In genomic region chr12:15208871-15209656, GRCh38 we compare ENCODE assay signal across 15 cellular contexts. TPM values are rescaled to one million over a fixed set of nuclear protein-coding genes. Genes with fewer than 3 reads are reported as not detected.
DNase-seq lines count a peak whose midpoint lies in the region.
"Had no signal": no experiment of that assay in that cellular context is flagged by ENCODE, and none has a peak within 500 bp of the region (broad histone marks: within the 10 kb centered on the region; RNA-seq: fewer than 3 reads in every experiment).

No MANE protein-coding gene starts in this region.

- H3K9me2 ChIP-seq in GM23248 (ENCODE audit: insufficient read depth): no peaks in the 10 kb centered on the region

- peak; percentile 26 for DNase-seq in GM23248
- no peak for DNase-seq in caudate nucleus (lab: John Stamatoyannopoulos, UW)
- peak; percentile 48 for DNase-seq in hepatic stellate cell (ENCODE audit: low spot score)
- no peak for DNase-seq in OCI-M1 (lab: John Stamatoyannopoulos, UW)
- DNase-seq in DMS53 treated with DMSO at 0.1 percent for 48 hours (lab: John Stamatoyannopoulos, UW; ENCODE audit: unreplicated experiment): no peak
- DNase-seq in activated CD8-positive, alpha-beta memory T cell treated with anti-CD3 and anti-CD28 coated beads, Interleukin-2, amount 50 U/mL, for 4 hours: no peak
- DNase-seq in activated naive CD4-positive, alpha-beta T cell (lab: John Stamatoyannopoulos, UW): no peak
- DNase-seq: cortex of kidney; naive thymus-derived CD8-positive, alpha-beta T cell; NCI-H1105 treated with DMSO at 0.1 percent for 48 hours; NCI-H510A; small intestine had no signal

- no peak overlapping the region for H2AFZ ChIP-seq in GM23248

- in situ Hi-C loops in GM23248 (cut with MboI): no loop called here

- 62 to 68% methylated on average over 7 of the region's 7 CpGs for WGBS in GM23248 (ENCODE audit: low coverage in 1 of 2, low lambda C conversion rate in 2 of 2, missing lambda C conversion rate in 2 of 2), 2 experiments

- H3K4me2 ChIP-seq in GM23248 (ENCODE audit: unreplicated experiment): peak overlapping the region; percentile 6

- H3K27me3 ChIP-seq in GM23248 (replicated peaks; ENCODE audit: insufficient read depth) (0 out of 2 replicates have a peak, but pooled peaks cover 20% of the 10 kb centered on the region), skeletal muscle tissue (ENCODE audit: control insufficient read depth in 3 of 3, insufficient read depth in 3 of 3, low read length in 3 of 3) (no peaks in the 10 kb centered on the region)
- H3K27me3 ChIP-seq: tibial nerve had no signal

- H3K36me3 ChIP-seq in GM23248 (ENCODE audit: low read depth) (no peaks in the 10 kb centered on the region), skeletal muscle tissue (ENCODE audit: control insufficient read depth in 3 of 3, insufficient read depth in 3 of 3, low read length in 3 of 3) (no peaks in the 10 kb centered on the region)
- H3K36me3 ChIP-seq: tibial nerve had no signal

- H3K27ac ChIP-seq in GM23248 (no peak overlapping the region), caudate nucleus (ENCODE audit: low read depth, low read length) (peak overlapping the region; percentile 80), skeletal muscle tissue (ENCODE audit: low read depth, low read length) (peak overlapping the region; percentile 22)

- peaks cover 14% of the 10 kb centered on the region for H3K4me1 ChIP-seq in GM23248 (ENCODE audit: insufficient read depth)
- peaks cover 0 to 6% (median 5%) of the 10 kb centered on the region in 3 donors for H3K4me1 ChIP-seq in skeletal muscle tissue (ENCODE audit: control insufficient read depth in 3 of 3, insufficient read depth in 3 of 3, low read length in 3 of 3)

- H3K9ac ChIP-seq in GM23248 (no peak overlapping the region), skeletal muscle tissue (ENCODE audit: low read depth in 1 of 3, low read length in 3 of 3) (no peak overlapping the region)

- H4K20me1 ChIP-seq in GM23248 (ENCODE audit: insufficient read depth): no peaks in the 10 kb centered on the region

- H3K4me3 ChIP-seq in GM23248 (no peak overlapping the region), skeletal muscle tissue (ENCODE audit: low read length in 3 of 3) (no peak overlapping the region)
- H3K4me3 ChIP-seq: tibial nerve had no signal

- H3K9me3 ChIP-seq in GM23248 (ENCODE audit: low read depth) (no peaks in the 10 kb centered on the region), skeletal muscle tissue (ENCODE audit: control insufficient read depth in 3 of 3, low read length in 3 of 3) (no peaks in the 10 kb centered on the region)
- H3K9me3 ChIP-seq: tibial nerve had no signal

- 0 out of 2 replicates have a peak, but pooled peaks cover 7% of the 10 kb centered on the region for H3F3A ChIP-seq in GM23248 (ENCODE audit: insufficient read depth)

- H3K79me2 ChIP-seq in GM23248 (ENCODE audit: insufficient read depth): no peaks in the 10 kb centered on the region

RNA-seq across cellular contexts. Expression of gene RERG, which starts 12.2 kb away (rescaled TPM):
- not detected in 2 replicates for total RNA-seq in GM23248 (2014; rRNA removed; shearing (Covaris generic))
- polyA plus RNA-seq in GM23248 (2016; fragmentation: Nextera tagmentation; extraction: Ambion mirVana): not detected in 2 replicates
- total RNA-seq in skeletal muscle tissue: 4.7 TPM
- total RNA-seq: HepG2 had no signal
- polyA plus RNA-seq: HepG2; naive thymus-derived CD8-positive, alpha-beta T cell had no signal

Comparison
In these comparisons a context has a peak if more than half of its experiments do, and no peak if none do; other contexts are left out.
1. DNase-seq: peak in GM23248 (single experiment) and hepatic stellate cell (single experiment); none in caudate nucleus (0 of 61), OCI-M1 (single experiment), DMS53 treated with DMSO at 0.1 percent for 48 hours (single experiment), activated CD8-positive, alpha-beta memory T cell treated with anti-CD3 and anti-CD28 coated beads, Interleukin-2, amount 50 U/mL, for 4 hours (single experiment) and activated naive CD4-positive, alpha-beta T cell (0 of 4).